In the genomic region with DNA sequence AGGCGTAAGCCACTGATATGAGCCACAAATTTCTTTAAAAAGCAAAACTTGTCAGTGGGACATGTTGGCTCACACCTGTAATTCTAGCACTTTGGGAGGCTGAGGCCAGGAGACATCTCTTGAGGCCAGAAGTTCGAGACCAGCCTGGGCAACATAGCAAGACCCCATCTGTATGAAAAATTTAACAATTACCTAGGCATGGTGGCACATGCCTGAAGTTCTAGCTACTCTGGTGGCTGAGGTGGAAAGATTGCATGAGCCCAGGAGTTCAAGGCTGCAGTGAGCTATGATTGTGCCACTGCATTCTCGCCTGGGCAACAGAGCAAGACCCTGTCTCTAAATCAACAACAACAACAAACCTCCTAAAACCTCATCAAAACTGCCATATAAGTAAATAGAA, we compare ENCODE assay signal across 7 cellular contexts.
"Had no signal": no experiment of that assay in that cellular context is flagged by ENCODE, and none has a peak within 500 bp of the region (broad histone marks: within the 10 kb centered on the region; RNA-seq: fewer than 3 reads in every experiment).

No MANE protein-coding gene starts in this region.

- H3K9me3 ChIP-seq: HAP-1 had no signal

- H3K4me2 ChIP-seq: GM23338 had no signal

- H3K4me1 ChIP-seq: HAP-1 had no signal

- DNase-seq: H7, KG1 had no signal

- H3K4me3 Mint-ChIP-seq: GM23338, IgD-negative memory B cell had no signal

- FAIRE-seq: HTR-8/SVneo had no signal

- H2AFZ ChIP-seq: GM23338 had no signal

- H3K27ac Mint-ChIP-seq: GM23338, IgD-negative memory B cell had no signal

- H3K36me3 ChIP-seq: HAP-1 had no signal

- ATAC-seq: GM23338, HCT116 had no signal

- H3K27me3 Mint-ChIP-seq: IgD-negative memory B cell had no signal

- H3K4me1 Mint-ChIP-seq: GM23338 had no signal

- H3K4me3 ChIP-seq: GM23338, HAP-1 had no signal
